In the genomic region with DNA sequence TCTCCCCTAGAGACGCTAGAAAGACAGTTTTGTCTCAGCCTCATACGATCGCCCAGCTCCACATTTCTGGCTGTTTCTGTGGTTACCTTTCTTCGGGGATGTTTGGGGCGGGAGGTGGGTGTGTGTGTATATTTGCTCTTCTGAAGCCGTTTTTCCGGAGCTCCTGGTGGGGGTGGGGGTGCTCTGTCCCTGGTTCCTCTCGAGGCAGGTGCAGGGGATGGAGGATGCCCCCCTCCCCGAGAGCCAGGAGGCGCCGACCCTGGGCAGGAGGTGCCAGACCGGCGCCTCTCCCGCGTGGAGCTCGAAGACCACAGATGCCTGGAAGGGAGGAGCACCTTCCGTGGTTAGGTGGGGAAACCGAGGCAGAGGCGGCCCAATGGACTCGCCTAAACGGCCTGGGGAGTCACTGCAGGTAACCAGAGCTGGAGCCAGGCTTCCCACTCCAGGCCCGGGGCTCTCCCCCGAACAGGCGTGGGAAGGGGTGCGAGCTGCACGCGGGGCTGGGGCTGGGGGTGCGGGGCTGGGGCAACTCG, we compare ENCODE assay signal across 8 cellular contexts. TPM values are rescaled to one million over a fixed set of nuclear protein-coding genes. Genes with fewer than 3 reads are reported as not detected.
DNase-seq lines count a peak whose midpoint lies in the region; ATAC-seq and TF ChIP-seq lines count a peak whose summit lies in the region.

No MANE protein-coding gene starts in this region.

- H3K36me3 ChIP-seq in PC-3 (ENCODE audit: low read depth, low read length): peaks cover 3% of the 10 kb centered on the region
- no peaks in the 10 kb centered on the region for H3K36me3 ChIP-seq in trophoblast cell (ENCODE audit: control insufficient read depth in 1 of 2, insufficient read depth in 2 of 2, low read length in 2 of 2)

- ATAC-seq in PC-3: no peak
- no peak for ATAC-seq in esophagus mucosa

- peak overlapping the region; percentile 68 for H3K4me3 Mint-ChIP-seq in endothelial cell (ENCODE audit: unreplicated experiment)

- H3K27me3 ChIP-seq in PC-3 (ENCODE audit: low read length) (no peaks in the 10 kb centered on the region), trophoblast cell (ENCODE audit: insufficient read depth, low read length) (peaks cover 20% of the 10 kb centered on the region)

- H3K4me3 ChIP-seq in PC-3 (ENCODE audit: low read length) (peak overlapping the region; percentile 46; the same call in 1 of the 2 replicates), trophoblast cell (ENCODE audit: low read depth, low read length) (peak overlapping the region; percentile 62)

- peak overlapping the region; percentile 13 for H2BK5ac ChIP-seq in trophoblast cell (ENCODE audit: low read depth, low read length, poor library complexity)

- H3K9me3 ChIP-seq in PC-3 (ENCODE audit: low read length) (no peaks in the 10 kb centered on the region), trophoblast cell (ENCODE audit: insufficient read depth, low read depth, low read length) (peaks cover 3% of the 10 kb centered on the region)

- H2AFZ ChIP-seq in PC-3 (ENCODE audit: low read length): peak overlapping the region; percentile 24; the same call in 1 of the 2 replicates
- H2AFZ ChIP-seq in trophoblast cell (ENCODE audit: insufficient read depth, low read length, poor library complexity): no peak overlapping the region

- H3K4me1 ChIP-seq in PC-3 (ENCODE audit: insufficient read depth, low read length): peaks cover 64% of the 10 kb centered on the region
- H3K4me1 ChIP-seq in trophoblast cell (ENCODE audit: control insufficient read depth in 1 of 2, insufficient read depth in 2 of 2, low read length in 2 of 2): peaks cover 24 to 26% of the 10 kb centered on the region in 2 experiments

- peaks cover 17% of the 10 kb centered on the region for H3K27me3 Mint-ChIP-seq in endothelial cell (ENCODE audit: unreplicated experiment)

- peak overlapping the region; percentile 59 for H3K9ac ChIP-seq in PC-3 (ENCODE audit: low read length)
- peak overlapping the region; percentile 51 for H3K9ac ChIP-seq in trophoblast cell (ENCODE audit: low read length)

- no peaks in the 10 kb centered on the region for H3K9me2 ChIP-seq in PC-3 (replicated peaks; ENCODE audit: low read length)

- H4K20me1 ChIP-seq in PC-3 (ENCODE audit: low read length): peaks cover 38% of the 10 kb centered on the region

- H3K36me3 Mint-ChIP-seq in endothelial cell (ENCODE audit: low read depth, unreplicated experiment): no peaks in the 10 kb centered on the region

- peak overlapping the region; percentile 5 for H2BK120ac ChIP-seq in trophoblast cell (ENCODE audit: insufficient read depth, low read length, poor library complexity)

- H2BK12ac ChIP-seq in trophoblast cell (ENCODE audit: low read length): peak overlapping the region; percentile 63

- CTCF ChIA-PET in PC-3 (lab: Charles Lee): interaction anchor here (0.7 to 1.6 kb wide), 7 partner anchors 12 to 626 kb away, joined by 3 to 13 read pairs (median 4); no protein-coding TSS in a partner anchor

- TSS peak; percentile 54 for BruUV-seq in PC-3 (replicated peaks; lab: Mats Ljungman, UMichigan)

- intact Hi-C loops in PC-3 (cut with micrococcal nuclease): loop anchor here (1.0 to 5.0 kb wide), 5 partner anchors 19 to 180 kb away; a partner anchor contains a TSS

- peaks cover 8% of the 10 kb centered on the region for H3F3A ChIP-seq in PC-3 (ENCODE audit: low read length, unreplicated experiment)

- POLR2A ChIA-PET in PC-3 (lab: Charles Lee; ENCODE audit: unreplicated experiment): interaction anchor here (0.9 to 1.0 kb wide), 2 partner anchors 19 to 133 kb away, joined by 3 to 8 read pairs; no protein-coding TSS in a partner anchor

- DNase-seq in GM13976 (ENCODE audit: low spot score) (peak; percentile 49), PC-3 (no peak), endothelial cell (ENCODE audit: low spot score) (no peak), trophoblast cell (no peak), HCEC 1CT (no peak), KBM-7 (no peak), 8988T (no peak)

- WGBS in trophoblast cell (ENCODE audit: extremely low coverage, insufficient coverage, insufficient read length): no CpG with 5 or more reads among the region's 29 CpGs

- H3K18ac ChIP-seq in trophoblast cell (ENCODE audit: low read length): peak overlapping the region; percentile 20

- peak overlapping the region; percentile 65 for H2AK5ac ChIP-seq in trophoblast cell (ENCODE audit: low read length)

- H3K23ac ChIP-seq in trophoblast cell (ENCODE audit: low read length): no peak overlapping the region

- H3K4me1 Mint-ChIP-seq in endothelial cell (ENCODE audit: unreplicated experiment): peaks cover 15% of the 10 kb centered on the region

- H4K12ac ChIP-seq in trophoblast cell (ENCODE audit: low read depth, low read length): peak overlapping the region; percentile 12

- H3K79me2 ChIP-seq in PC-3 (ENCODE audit: low read length) (peaks cover 43% of the 10 kb centered on the region), trophoblast cell (ENCODE audit: control insufficient read depth, insufficient read depth, low read length, poor library complexity) (peaks cover 9% of the 10 kb centered on the region)

- H3K14ac ChIP-seq in trophoblast cell (ENCODE audit: low read length): peak overlapping the region; percentile 78

- in situ Hi-C loops in GM13976 (cut with MboI; ENCODE audit: low sequenced_read_pairs, unreplicated experiment) (no loop called here), KBM-7 (cut with MboI; ENCODE audit: low pct_unique_long_range_greater_than_20kb, low sequenced_read_pairs) (no loop called here)

- H3K9me3 Mint-ChIP-seq in endothelial cell (ENCODE audit: unreplicated experiment): no peaks in the 10 kb centered on the region

- H3K27ac ChIP-seq in PC-3 (ENCODE audit: low read length) (peak overlapping the region; percentile 68), trophoblast cell (ENCODE audit: low read depth, low read length) (peak overlapping the region; percentile 28)

- H4K8ac ChIP-seq in trophoblast cell (ENCODE audit: low read depth, low read length): peak overlapping the region; percentile 97

- peak overlapping the region; percentile 1 for H3K4ac ChIP-seq in trophoblast cell (ENCODE audit: low read depth, low read length)

- peak overlapping the region; percentile 27 for H3K27ac Mint-ChIP-seq in endothelial cell (ENCODE audit: unreplicated experiment)

- H3K4me2 ChIP-seq in PC-3 (ENCODE audit: low read length) (peak overlapping the region; percentile 72), trophoblast cell (ENCODE audit: low read length) (peak overlapping the region; percentile 77)

- TF ChIP-seq CTCF in GM13976 (IDR thresholded peaks at IDR 0.05; ENCODE audit: borderline replicate concordance, control extremely low read depth, extremely low read depth, insufficient read depth, missing control alignments) (no peak), PC-3 (conservative IDR thresholded peaks at IDR 0.05; ENCODE audit: low read depth, low read length) (no peak), endothelial cell (IDR thresholded peaks at IDR 0.05; ENCODE audit: unreplicated experiment) (no peak)

- H3K79me1 ChIP-seq in trophoblast cell (ENCODE audit: low read length): peaks cover 21% of the 10 kb centered on the region

- H4K91ac ChIP-seq in trophoblast cell (ENCODE audit: low read depth, low read length): peak overlapping the region; percentile 95

RNA-seq across cellular contexts. Expression of a gene that starts 0.7 kb away (rescaled TPM):
- 312 and 339 TPM in 2 replicates for total RNA-seq in PC-3 (2014; rRNA removed)
- 34.6 TPM for total RNA-seq in endothelial cell (ENCODE audit: unreplicated experiment)
- 124 and 139 TPM in 2 replicates for polyA plus RNA-seq in trophoblast cell (2013)
- 13.7 TPM for total RNA-seq in esophagus mucosa
